ENCODE assay signal across 28 cellular contexts in the genomic region with DNA sequence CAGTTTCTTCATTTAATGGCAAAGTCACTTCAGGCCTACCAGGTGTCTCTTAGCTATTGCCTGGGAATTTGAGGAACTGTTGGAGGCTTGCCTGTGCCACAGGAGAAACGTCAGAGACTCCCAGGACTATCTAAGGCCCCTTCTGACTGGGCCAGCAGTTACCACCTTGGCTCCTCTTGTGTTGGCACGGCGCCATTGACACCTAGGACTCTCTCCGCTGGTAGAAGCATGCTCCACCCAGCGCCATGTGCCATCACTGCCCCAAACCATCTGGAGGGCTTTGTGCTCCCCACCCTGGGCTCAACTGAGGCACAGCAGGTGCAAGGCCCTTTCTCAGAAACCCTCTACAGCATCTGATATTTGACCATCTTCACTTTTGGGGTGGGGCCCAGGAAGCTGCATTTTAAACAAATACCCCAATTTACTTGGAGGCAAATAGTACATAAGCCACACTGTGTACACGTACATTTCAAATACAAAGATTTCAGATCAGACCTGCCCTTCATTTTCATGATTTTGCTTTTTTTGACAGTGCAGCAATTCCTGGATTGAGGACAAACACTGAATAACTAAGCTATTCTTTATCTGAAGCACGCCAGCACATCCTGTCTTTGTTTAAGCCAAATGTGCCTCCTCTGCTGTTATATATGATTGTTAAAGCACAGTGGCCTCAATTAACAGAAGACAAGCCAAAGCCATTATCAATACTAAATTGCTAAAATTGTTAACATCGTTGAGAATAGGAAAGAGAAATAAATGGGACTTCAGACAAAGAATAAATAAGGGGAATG.
"Had no signal": no experiment of that assay in that cellular context is flagged by ENCODE, and none has a peak within 500 bp of the region (broad histone marks: within the 10 kb centered on the region; RNA-seq: fewer than 3 reads in every experiment).

No MANE protein-coding gene starts in this region.

- H3K4me3 ChIP-seq: MG63, SJSA1 had no signal

- FAIRE-seq: bronchial epithelial cell, TTC549 had no signal

- H3K27ac ChIP-seq: SJSA1 had no signal

- H3K27me3 ChIP-seq: SJSA1 had no signal

- ATAC-seq: activated CD8-positive, alpha-beta T cell treated with anti-CD3 and anti-CD28 coated beads for 36 hours; activated T-cell treated with anti-CD3 and anti-CD28 coated beads, Interleukin-2, amount 50 U/mL, for 72 hours; activated T-helper 17 cell treated with anti-CD3 and anti-CD28 coated beads, Interleukin-2, amount 50 U/mL, for 72 hours; Panc1 had no signal

- H3K4me2 ChIP-seq: SK-N-SH had no signal

- H3K36me3 ChIP-seq: MG63, SJSA1 had no signal

- H3K4me1 ChIP-seq: SJSA1 had no signal

- DNase-seq: activated CD4-positive, alpha-beta T cell treated with anti-CD3 and anti-CD28 coated beads, Interleukin-2, amount 10 ng/mL, durations not matched to agents 24 days and 14 days; activated CD4-positive, alpha-beta T cell treated with anti-CD3 and anti-CD28 coated beads, Interleukin-2, amount 50 U/mL, for 4 hours; activated CD8-positive, alpha-beta T cell treated with anti-CD3 and anti-CD28 coated beads for 36 hours; activated effector memory CD4-positive, alpha-beta T cell treated with anti-CD3 and anti-CD28 coated beads, Interleukin-2, amount 50 U/mL, for 16 hours; activated naive CD4-positive, alpha-beta T cell; activated T-cell treated with anti-CD3 and anti-CD28 coated beads, Interleukin-2, amount 50 U/mL, for 1 hour; activated T-cell treated with anti-CD3 and anti-CD28 coated beads, Interleukin-2, amount 50 U/mL, for 72 hours; caudate nucleus; cerebellar nuclear complex; Kasumi-1; KG1; MG63; NCI-H1048; NCI-H1105 treated with DMSO at 0.1 percent for 48 hours; NCI-H1436; NCI-H1694; NCI-H1930; NCI-H2107; NCI-H226; NCI-H446 treated with DMSO at 0.1 percent for 48 hours; NCI-H524; SHP77 treated with DMSO at 0.1 percent for 48 hours; SK-N-SH had no signal

- H3K9ac ChIP-seq: SK-N-SH had no signal

- H3K9me3 ChIP-seq: MG63, SJSA1, SK-N-SH had no signal
